ENCODE assay signal across 21 cellular contexts in genomic region chr5:39774597-39774996, GRCh38.
DNase-seq lines count a peak whose midpoint lies in the region; ATAC-seq and TF ChIP-seq lines count a peak whose summit lies in the region.
"Had no signal": no experiment of that assay in that cellular context is flagged by ENCODE, and none has a peak within 500 bp of the region (broad histone marks: within the 10 kb centered on the region; RNA-seq: fewer than 3 reads in every experiment).

No MANE protein-coding gene starts in this region.

- H3K4me3 Mint-ChIP-seq in HFFc6 (peak overlapping the region; percentile 0; the same call in 1 of the 2 replicates), chondrocyte (ENCODE audit: unreplicated experiment) (no peak overlapping the region), osteocyte (ENCODE audit: unreplicated experiment) (no peak overlapping the region)
- H3K4me3 Mint-ChIP-seq: CD4-positive, CD25-positive, alpha-beta regulatory T cell had no signal

- TF ChIP-seq CTCF in HFFc6 (IDR thresholded peaks at IDR 0.05) (no peak), chondrocyte (IDR thresholded peaks at IDR 0.05) (no peak), osteocyte (IDR thresholded peaks at IDR 0.05) (no peak)

- H3K4me1 Mint-ChIP-seq in HFFc6 (ENCODE audit: low read depth) (peaks cover 41% of the 10 kb centered on the region), chondrocyte (ENCODE audit: low read depth) (peaks cover 43% of the 10 kb centered on the region), osteocyte (ENCODE audit: unreplicated experiment) (peaks cover 54% of the 10 kb centered on the region)
- H3K4me1 Mint-ChIP-seq: CD4-positive, CD25-positive, alpha-beta regulatory T cell had no signal

- peaks cover 17% of the 10 kb centered on the region for H3K4me1 ChIP-seq in ACC112 (ENCODE audit: control insufficient read depth, insufficient read depth, low read length, unreplicated experiment)
- H3K4me1 ChIP-seq: BE2C, Peyer's patch, SJCRH30 had no signal

- peak overlapping the region; percentile 79 for H3K27ac ChIP-seq in ACC112 (ENCODE audit: low read depth, low read length)
- H3K27ac ChIP-seq: Peyer's patch, SJCRH30 had no signal

- no peaks in the 10 kb centered on the region for H3K79me2 ChIP-seq in ACC112 (ENCODE audit: control insufficient read depth, insufficient read depth, low read length, unreplicated experiment)

- H3K27me3 ChIP-seq in ACC112 (ENCODE audit: insufficient read depth, low read length): no peaks in the 10 kb centered on the region
- H3K27me3 ChIP-seq: BE2C, Peyer's patch had no signal

- DNase-seq in HFFc6 (no peak), chondrocyte (ENCODE audit: low spot score) (no peak), osteocyte (ENCODE audit: extremely low spot score, unreplicated experiment) (no peak), DMS79 treated with DMSO at 0.1 percent for 48 hours (lab: John Stamatoyannopoulos, UW) (no peak)
- DNase-seq in activated CD4-positive, alpha-beta T cell treated with anti-CD3 and anti-CD28 coated beads for 48 hours: no peak
- DNase-seq: BE2C; CD4-positive, CD25-positive, alpha-beta regulatory T cell; COR-L47; DMS 273 treated with DMSO at 0.1 percent for 48 hours; DND-41; KBM-7; NCI-H1092 treated with DMSO at 0.1 percent for 48 hours; NCI-H146; NCI-H2029; NCI-H510A treated with DMSO at 0.1 percent for 48 hours; NCI-H774; Peyer's patch; SJCRH30 had no signal

- H2AFZ ChIP-seq in ACC112 (ENCODE audit: low read length, unreplicated experiment): peak overlapping the region; percentile 59

- H3K27ac Mint-ChIP-seq in HFFc6: peak overlapping the region; percentile 3
- H3K27ac Mint-ChIP-seq in chondrocyte (ENCODE audit: unreplicated experiment): peak overlapping the region; percentile 77
- H3K27ac Mint-ChIP-seq in osteocyte (ENCODE audit: unreplicated experiment): peak overlapping the region; percentile 79
- H3K27ac Mint-ChIP-seq: CD4-positive, CD25-positive, alpha-beta regulatory T cell had no signal

- no peak overlapping the region for H3K4me3 ChIP-seq in ACC112 (ENCODE audit: low read depth, low read length)
- H3K4me3 ChIP-seq: Peyer's patch, SJCRH30 had no signal

- H3K36me3 ChIP-seq in ACC112 (ENCODE audit: insufficient read depth, low read length): no peaks in the 10 kb centered on the region
- H3K36me3 ChIP-seq: BE2C, Peyer's patch, SJCRH30 had no signal

- H3K36me3 Mint-ChIP-seq in HFFc6 (ENCODE audit: low read depth) (peaks cover 5% of the 10 kb centered on the region), chondrocyte (ENCODE audit: low read depth) (peaks cover 3% of the 10 kb centered on the region), osteocyte (ENCODE audit: unreplicated experiment) (no peaks in the 10 kb centered on the region)
- H3K36me3 Mint-ChIP-seq: CD4-positive, CD25-positive, alpha-beta regulatory T cell had no signal

- no peaks in the 10 kb centered on the region for H3K9me3 Mint-ChIP-seq in HFFc6
- peaks cover 3% of the 10 kb centered on the region for H3K9me3 Mint-ChIP-seq in chondrocyte (ENCODE audit: low read depth)
- peaks cover 5% of the 10 kb centered on the region for H3K9me3 Mint-ChIP-seq in osteocyte (ENCODE audit: unreplicated experiment)

- no peak for ATAC-seq in GM18909 (IDR thresholded peaks at IDR 0.05; ENCODE audit: poor library complexity, unreplicated experiment)
- no peak for ATAC-seq in HG02852 (IDR thresholded peaks at IDR 0.05; ENCODE audit: unreplicated experiment)

- H3K27me3 Mint-ChIP-seq in HFFc6 (ENCODE audit: insufficient read depth) (no peaks in the 10 kb centered on the region), chondrocyte (ENCODE audit: low read depth) (no peaks in the 10 kb centered on the region), osteocyte (ENCODE audit: unreplicated experiment) (no peaks in the 10 kb centered on the region)

Comparison
In these comparisons a context has a peak if more than half of its experiments do, and no peak if none do; other contexts are left out.
1. H3K27ac Mint-ChIP-seq: peak in every context shown above with its lines; median percentile 79 in osteocyte; 77 in chondrocyte; 3 in HFFc6.